Comparison of ENCODE assay signal across 20 cellular contexts in the genomic region with DNA sequence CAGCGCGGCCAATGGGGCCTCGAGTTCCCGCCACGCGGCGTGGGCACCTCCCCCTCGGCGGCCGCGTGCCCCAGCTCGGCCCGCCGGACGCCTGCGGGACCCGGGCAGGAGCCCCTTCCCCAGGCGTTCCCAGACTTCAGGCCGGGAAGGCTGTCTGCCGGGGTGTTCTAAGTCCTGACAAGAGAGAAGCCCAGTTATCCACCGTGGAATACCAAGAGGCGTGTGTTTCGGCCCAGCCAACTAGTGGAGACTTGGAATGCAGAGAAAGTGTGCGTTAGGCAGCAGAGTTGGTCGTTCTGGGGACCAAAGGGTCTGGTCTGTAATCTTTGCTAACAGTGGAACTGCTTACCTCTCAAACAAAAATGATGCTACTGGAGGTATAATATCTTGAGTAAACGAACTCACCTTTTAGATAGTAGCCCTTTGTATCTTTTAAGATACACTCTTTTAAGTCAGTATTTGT. TPM values are rescaled to one million over a fixed set of nuclear protein-coding genes. Genes with fewer than 3 reads are reported as not detected.
DNase-seq lines count a peak whose midpoint lies in the region; ATAC-seq and TF ChIP-seq lines count a peak whose summit lies in the region.
"Had no signal": no experiment of that assay in that cellular context is flagged by ENCODE, and none has a peak within 500 bp of the region (broad histone marks: within the 10 kb centered on the region; RNA-seq: fewer than 3 reads in every experiment).

No MANE protein-coding gene starts in this region.

- H3K4me3 Mint-ChIP-seq in activated CD4-positive, alpha-beta T cell treated with anti-CD3 and anti-CD28 coated beads, Interleukin-2, amount 10 ng/mL, durations not matched to agents 24 days and 14 days = peak overlapping the region; percentile 7
- H3K4me3 Mint-ChIP-seq in T-helper 17 cell = peak overlapping the region; percentile 25
- H3K4me3 Mint-ChIP-seq in immature natural killer cell = peak overlapping the region; percentile 53 to 70 (median 57)
- no peak overlapping the region for H3K4me3 Mint-ChIP-seq in chondrocyte (ENCODE audit: unreplicated experiment)
- peak overlapping the region in 1 of 2 donors; percentile 59 for H3K4me3 Mint-ChIP-seq in CD14-positive monocyte

- no peaks in the 10 kb centered on the region for H3K27me3 Mint-ChIP-seq in activated CD4-positive, alpha-beta T cell treated with anti-CD3 and anti-CD28 coated beads, Interleukin-2, amount 10 ng/mL, durations not matched to agents 24 days and 14 days
- H3K27me3 Mint-ChIP-seq in T-helper 17 cell = no peaks in the 10 kb centered on the region
- H3K27me3 Mint-ChIP-seq in immature natural killer cell (ENCODE audit: low read depth in 3 of 3) = peaks cover 0 to 7% (median 3%) of the 10 kb centered on the region in 3 donors
- H3K27me3 Mint-ChIP-seq in chondrocyte (ENCODE audit: low read depth) = no peaks in the 10 kb centered on the region
- peaks cover 3 to 12% (median 3%) of the 10 kb centered on the region in 3 donors for H3K27me3 Mint-ChIP-seq in CD14-positive monocyte (ENCODE audit: low read depth in 3 of 3)

- intact Hi-C loops in activated CD4-positive, alpha-beta T cell treated with anti-CD3 and anti-CD28 coated beads, Interleukin-2, amount 10 ng/mL, durations not matched to agents 24 days and 14 days (cut with micrococcal nuclease) = no loop called here
- intact Hi-C loops in CD14-positive monocyte (cut with micrococcal nuclease) = no loop called here

- DNase-seq in activated CD4-positive, alpha-beta T cell treated with anti-CD3 and anti-CD28 coated beads, Interleukin-2, amount 10 ng/mL, durations not matched to agents 24 days and 14 days = peak; percentile 53
- DNase-seq in activated CD4-positive, alpha-beta T cell treated with anti-CD3 and anti-CD28 coated beads for 1 hour = no peak
- DNase-seq in T-helper 17 cell (no peak), immature natural killer cell (no peak), chondrocyte (ENCODE audit: low spot score) (no peak), CD14-positive monocyte (ENCODE audit: low spot score) (no peak)
- no peak for DNase-seq in effector CD4-positive, alpha-beta T cell
- DNase-seq: dorsolateral prefrontal cortex, NCI-H1048, NCI-H1930, NCI-H345, NCI-H748 treated with DMSO at 0.1 percent for 48 hours, trophoblast cell had no signal

- peaks cover 13% of the 10 kb centered on the region for H3K4me1 Mint-ChIP-seq in activated CD4-positive, alpha-beta T cell treated with anti-CD3 and anti-CD28 coated beads, Interleukin-2, amount 10 ng/mL, durations not matched to agents 24 days and 14 days
- H3K4me1 Mint-ChIP-seq in T-helper 17 cell (peaks cover 11% of the 10 kb centered on the region), immature natural killer cell (peaks cover 0 to 4% of the 10 kb centered on the region in 2 donors), chondrocyte (ENCODE audit: low read depth) (no peaks in the 10 kb centered on the region), CD14-positive monocyte (peaks cover 3% of the 10 kb centered on the region)

- H3K27ac ChIP-seq in BLaER1 = peak overlapping the region; percentile 80
- H3K27ac ChIP-seq: lower lobe of right lung, SJSA1 had no signal

- H3K4me3 ChIP-seq in BLaER1 = peak overlapping the region; percentile 61
- H3K4me3 ChIP-seq: SJSA1 had no signal

- no peak for TF ChIP-seq CTCF in chondrocyte (IDR thresholded peaks at IDR 0.05)
- TF ChIP-seq CTCF in CD14-positive monocyte (IDR thresholded peaks at IDR 0.05) = no peak

- peak overlapping the region; percentile 70; the same call in 1 of the 2 replicates for H3K9ac ChIP-seq in BLaER1

- H3K27ac Mint-ChIP-seq in activated CD4-positive, alpha-beta T cell treated with anti-CD3 and anti-CD28 coated beads, Interleukin-2, amount 10 ng/mL, durations not matched to agents 24 days and 14 days = no peak overlapping the region
- no peak overlapping the region for H3K27ac Mint-ChIP-seq in T-helper 17 cell
- peak overlapping the region in 4 of 6 donors; percentile 37 to 69 (median 48) for H3K27ac Mint-ChIP-seq in immature natural killer cell
- H3K27ac Mint-ChIP-seq in chondrocyte (ENCODE audit: unreplicated experiment) = no peak overlapping the region
- no peak overlapping the region for H3K27ac Mint-ChIP-seq in CD14-positive monocyte

- H3K36me3 ChIP-seq in BLaER1 = peaks cover 55% of the 10 kb centered on the region

- 0 out of 2 replicates have a peak, but pooled peaks cover 5% of the 10 kb centered on the region for H4K20me1 ChIP-seq in BLaER1

- peak overlapping the region; percentile 80 for H3K4me2 ChIP-seq in BLaER1

- peaks cover 16% of the 10 kb centered on the region for H3K4me1 ChIP-seq in BLaER1
- H3K4me1 ChIP-seq: lower lobe of right lung, SJSA1 had no signal

- H3K9me3 Mint-ChIP-seq in activated CD4-positive, alpha-beta T cell treated with anti-CD3 and anti-CD28 coated beads, Interleukin-2, amount 10 ng/mL, durations not matched to agents 24 days and 14 days = no peaks in the 10 kb centered on the region
- no peaks in the 10 kb centered on the region for H3K9me3 Mint-ChIP-seq in immature natural killer cell
- no peaks in the 10 kb centered on the region for H3K9me3 Mint-ChIP-seq in chondrocyte (ENCODE audit: low read depth)
- H3K9me3 Mint-ChIP-seq in CD14-positive monocyte = peaks cover 0 to 4% (median 3%) of the 10 kb centered on the region in 7 donors

- H3K36me3 Mint-ChIP-seq in activated CD4-positive, alpha-beta T cell treated with anti-CD3 and anti-CD28 coated beads, Interleukin-2, amount 10 ng/mL, durations not matched to agents 24 days and 14 days (ENCODE audit: low read depth) = peaks cover 41% of the 10 kb centered on the region
- peaks cover 3% of the 10 kb centered on the region for H3K36me3 Mint-ChIP-seq in T-helper 17 cell (ENCODE audit: low read depth)
- peaks cover 12 to 25% (median 20%) of the 10 kb centered on the region in 3 donors for H3K36me3 Mint-ChIP-seq in immature natural killer cell
- H3K36me3 Mint-ChIP-seq in chondrocyte (ENCODE audit: low read depth) = peaks cover 26% of the 10 kb centered on the region
- peaks cover 47 to 50% of the 10 kb centered on the region in 2 donors for H3K36me3 Mint-ChIP-seq in CD14-positive monocyte

- no peak for ATAC-seq in T-helper 17 cell

- peaks cover 9% of the 10 kb centered on the region; the same call in 1 of the 2 replicates for H3K9me3 ChIP-seq in BLaER1
- H3K9me3 ChIP-seq in T-helper 17 cell (ENCODE audit: control insufficient read depth, low read length, poor library complexity, severe bottlenecking) = no peaks in the 10 kb centered on the region
- H3K9me3 ChIP-seq: lower lobe of right lung, SJSA1 had no signal

- H3K27me3 ChIP-seq in BLaER1 = no peaks in the 10 kb centered on the region
- H3K27me3 ChIP-seq: dorsolateral prefrontal cortex, SJSA1 had no signal

RNA-seq across cellular contexts. Expression of a gene that starts 0.3 kb away (rescaled TPM):
- total RNA-seq in activated CD4-positive, alpha-beta T cell treated with anti-CD3 and anti-CD28 coated beads, Interleukin-2, amount 10 ng/mL, durations not matched to agents 24 days and 14 days = 0.80 and 0.91 TPM in 2 replicates
- total RNA-seq in T-helper 17 cell (1 to 10 TPM; 1.5 to 1.6 TPM), chondrocyte (0.08 to 0.10 TPM in 2 of 3 replicates, not detected in the other)
- polyA plus RNA-seq in immature natural killer cell (under 1 TPM in 1 of 3 donors, not detected in 2; 0.16 TPM), CD14-positive monocyte (under 1 TPM in 1 of 2 donors, not detected in 1; 0.07 TPM)
- total RNA-seq: A172, endothelial cell of umbilical vein, glomerular endothelial cell, RPMI7951, SJSA1 had no signal

RNA-seq across cellular contexts. Expression of a gene that starts 26.0 kb away (rescaled TPM):
- 84.2 and 89.0 TPM in 2 replicates for total RNA-seq in activated CD4-positive, alpha-beta T cell treated with anti-CD3 and anti-CD28 coated beads, Interleukin-2, amount 10 ng/mL, durations not matched to agents 24 days and 14 days
- 10 to 100 TPM; 36.6 to 41.3 TPM for total RNA-seq in T-helper 17 cell
- polyA plus RNA-seq in immature natural killer cell = 10 to 100 TPM in 2 of 3 donors, 1 to 10 TPM in 1; 9.3 to 24.2 (median 20.5) TPM
- 26.7 to 31.4 TPM (median 30.2 TPM) in 3 replicates for total RNA-seq in chondrocyte
- polyA plus RNA-seq in CD14-positive monocyte = 1 to 10 TPM; 7.2 to 8.4 TPM

Comparison
In these comparisons a context has a peak if more than half of its experiments do, and no peak if none do; other contexts are left out.
1. H3K27ac Mint-ChIP-seq: peak in immature natural killer cell (4 of 6); none in activated CD4-positive, alpha-beta T cell treated with anti-CD3 and anti-CD28 coated beads, Interleukin-2, amount 10 ng/mL, durations not matched to agents 24 days and 14 days (single experiment), T-helper 17 cell (single experiment), chondrocyte (single experiment) and CD14-positive monocyte (0 of 7).